Comparison of ENCODE assay signal across 22 cellular contexts in genomic region chr4:41260315-41260714, GRCh38. TPM values are rescaled to one million over a fixed set of nuclear protein-coding genes. Genes with fewer than 3 reads are reported as not detected.
DNase-seq lines count a peak whose midpoint lies in the region; TF ChIP-seq lines count a peak whose summit lies in the region.
"Had no signal": no experiment of that assay in that cellular context is flagged by ENCODE, and none has a peak within 500 bp of the region (broad histone marks: within the 10 kb centered on the region; RNA-seq: fewer than 3 reads in every experiment).

No MANE protein-coding gene starts in this region.

- CTCF ChIA-PET in HEK293 (lab: Yijun Ruan, JAX): interaction anchor here (2.4 kb wide), 1 partner anchor 20 kb away, joined by 9 read pairs; no protein-coding TSS in a partner anchor

- no peak overlapping the region for H3K27ac ChIP-seq in HEK293 (ENCODE audit: extremely low read depth, low read depth, low read length)
- H3K27ac ChIP-seq: HL-60 had no signal

- intact Hi-C loops in posterior cingulate gyrus (cut with DNase I) (no loop called here), cardiac septum (cut with DNase I) (no loop called here)

- DNase-seq in anterior cingulate cortex (lab: John Stamatoyannopoulos, UW) (peak in 31 of 58 donors; percentile 1 to 55 (median 19)), foreskin melanocyte (peak; percentile 50), posterior cingulate gyrus (peak in 8 of 10 donors; percentile 41 to 90 (median 55)), cardiac septum (ENCODE audit: low spot score) (no peak), NCI-H1048 (lab: John Stamatoyannopoulos, UW) (no peak)
- no peak for DNase-seq in activated CD4-positive, CD25-positive, alpha-beta regulatory T cell (lab: John Stamatoyannopoulos, UW)
- DNase-seq: C1 segment of cervical spinal cord; CD8-positive, alpha-beta memory T cell; EL; GF-D8; H9; MG63; NCI-H1417 treated with DMSO at 0.1 percent for 48 hours; NCI-H187 treated with DMSO at 0.1 percent for 48 hours; NCI-H2227 treated with DMSO at 0.1 percent for 48 hours; NCI-H510A; NCI-H748 treated with DMSO at 0.1 percent for 48 hours had no signal

- no peak overlapping the region for H3K4me3 ChIP-seq in HEK293 (ENCODE audit: low read depth, low read length)
- H3K4me3 ChIP-seq: K562, MG63 had no signal

- POLR2A ChIA-PET in HEK293 (lab: Yijun Ruan, JAX): no interaction called here

- no peaks in the 10 kb centered on the region for H3K4me1 ChIP-seq in HEK293 (ENCODE audit: control insufficient read depth, insufficient read depth, low read length)

- peaks cover 22 to 76% of the 10 kb centered on the region in 2 experiments for H3K36me3 ChIP-seq in HEK293 (ENCODE audit: control insufficient read depth in 2 of 2, insufficient read depth in 1 of 2, low read length in 2 of 2)

- TF ChIP-seq CTCF in HEK293 (tag by site-specific recombination; IDR thresholded peaks at IDR 0.05): no peak

- H3K9me3 ChIP-seq in HEK293 (ENCODE audit: control insufficient read depth, insufficient read depth, low read depth, low read length): no peaks in the 10 kb centered on the region
- H3K9me3 ChIP-seq: MG63 had no signal

TF ChIP-seq in HEK293, 187 proteins besides CTCF, POLR2A, EP300 and RAD21:
- TF ChIP-seq ZFHX2 (tag by site-specific recombination; conservative IDR thresholded peaks at IDR 0.05) (peak; percentile 75), REST (tag by site-specific recombination; IDR thresholded peaks at IDR 0.05) (no peak), ZNF362 (tag by site-specific recombination; IDR thresholded peaks at IDR 0.05) (no peak), IKZF3 (tag by site-specific recombination; IDR thresholded peaks at IDR 0.05) (no peak), ZNF354C (tag by site-specific recombination; IDR thresholded peaks at IDR 0.05; ENCODE audit: borderline replicate concordance, low read depth) (no peak), ZBTB44 (tag by site-specific recombination; IDR thresholded peaks at IDR 0.05) (no peak)
- TF ChIP-seq, protein P1, sequence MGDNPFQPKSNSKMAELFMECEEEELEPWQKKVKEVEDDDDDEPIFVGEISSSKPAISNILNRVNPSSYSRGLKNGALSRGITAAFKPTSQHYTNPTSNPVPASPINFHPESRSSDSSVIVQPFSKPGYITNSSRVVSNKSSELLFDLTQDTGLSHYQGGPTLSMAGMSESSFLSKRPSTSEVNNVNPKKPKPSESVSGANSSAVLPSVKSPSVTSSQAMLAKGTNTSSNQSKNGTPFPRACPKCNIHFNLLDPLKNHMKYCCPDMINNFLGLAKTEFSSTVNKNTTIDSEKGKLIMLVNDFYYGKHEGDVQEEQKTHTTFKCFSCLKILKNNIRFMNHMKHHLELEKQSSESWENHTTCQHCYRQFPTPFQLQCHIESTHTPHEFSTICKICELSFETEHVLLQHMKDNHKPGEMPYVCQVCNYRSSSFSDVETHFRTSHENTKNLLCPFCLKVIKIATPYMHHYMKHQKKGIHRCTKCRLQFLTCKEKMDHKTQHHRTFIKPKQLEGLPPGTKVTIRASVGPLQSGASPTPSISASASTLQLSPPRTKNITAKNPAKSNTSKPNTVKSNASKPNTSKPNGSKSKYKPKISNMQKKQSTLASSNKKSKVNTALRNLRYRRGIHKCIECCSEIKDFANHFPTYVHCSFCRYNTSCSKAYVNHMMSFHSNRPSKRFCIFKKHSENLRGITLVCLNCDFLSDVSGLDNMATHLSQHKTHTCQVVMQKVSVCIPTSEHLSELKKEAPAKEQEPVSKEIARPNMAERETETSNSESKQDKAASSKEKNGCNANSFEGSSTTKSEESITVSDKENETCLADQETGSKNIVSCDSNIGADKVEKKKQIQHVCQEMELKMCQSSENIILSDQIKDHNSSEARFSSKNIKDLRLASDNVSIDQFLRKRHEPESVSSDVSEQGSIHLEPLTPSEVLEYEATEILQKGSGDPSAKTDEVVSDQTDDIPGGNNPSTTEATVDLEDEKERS (tag by site-specific recombination; IDR thresholded peaks at IDR 0.05): no peak

RNA-seq across cellular contexts. Expression of gene UCHL1, which starts 3.6 kb away (rescaled TPM):
- 76.8 TPM for total RNA-seq in cardiac septum
- total RNA-seq: HepG2, HT-29 had no signal

RNA-seq across cellular contexts. Expression of gene APBB2, which starts 46.0 kb away (rescaled TPM):
- total RNA-seq in cardiac septum: 35.2 TPM

Comparison
In these comparisons a context has a peak if more than half of its experiments do, and no peak if none do; other contexts are left out.
1. DNase-seq: peak in anterior cingulate cortex (31 of 58), foreskin melanocyte (single experiment) and posterior cingulate gyrus (8 of 10); none in activated CD4-positive, CD25-positive, alpha-beta regulatory T cell (0 of 4), cardiac septum (single experiment) and NCI-H1048 (single experiment).